In the genomic region with DNA sequence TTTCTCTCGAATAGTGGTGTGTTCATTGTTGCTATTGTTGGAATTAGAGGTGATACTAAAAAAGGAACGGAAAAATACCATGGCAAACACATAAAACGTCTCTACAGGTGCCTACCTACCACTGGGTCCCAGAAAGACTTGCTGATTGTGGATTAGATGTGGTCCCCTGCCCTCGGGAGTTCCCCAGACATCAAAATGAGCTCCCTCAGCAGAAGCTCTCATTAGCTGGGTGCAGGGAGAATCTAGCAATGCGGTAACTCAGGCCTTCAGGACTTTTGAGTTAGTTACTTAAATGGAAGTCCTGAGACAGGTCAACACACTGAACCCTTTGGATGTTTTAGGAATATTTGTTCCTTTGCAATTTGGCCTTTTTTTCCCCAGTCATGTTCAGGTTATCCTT, we compare ENCODE assay signal across 1 cellular context.
TF ChIP-seq lines count a peak whose summit lies in the region.

No MANE protein-coding gene starts in this region.

TF ChIP-seq in HepG2, 621 proteins besides CTCF, POLR2A, EP300 and RAD21:
- TF ChIP-seq, protein P1, sequence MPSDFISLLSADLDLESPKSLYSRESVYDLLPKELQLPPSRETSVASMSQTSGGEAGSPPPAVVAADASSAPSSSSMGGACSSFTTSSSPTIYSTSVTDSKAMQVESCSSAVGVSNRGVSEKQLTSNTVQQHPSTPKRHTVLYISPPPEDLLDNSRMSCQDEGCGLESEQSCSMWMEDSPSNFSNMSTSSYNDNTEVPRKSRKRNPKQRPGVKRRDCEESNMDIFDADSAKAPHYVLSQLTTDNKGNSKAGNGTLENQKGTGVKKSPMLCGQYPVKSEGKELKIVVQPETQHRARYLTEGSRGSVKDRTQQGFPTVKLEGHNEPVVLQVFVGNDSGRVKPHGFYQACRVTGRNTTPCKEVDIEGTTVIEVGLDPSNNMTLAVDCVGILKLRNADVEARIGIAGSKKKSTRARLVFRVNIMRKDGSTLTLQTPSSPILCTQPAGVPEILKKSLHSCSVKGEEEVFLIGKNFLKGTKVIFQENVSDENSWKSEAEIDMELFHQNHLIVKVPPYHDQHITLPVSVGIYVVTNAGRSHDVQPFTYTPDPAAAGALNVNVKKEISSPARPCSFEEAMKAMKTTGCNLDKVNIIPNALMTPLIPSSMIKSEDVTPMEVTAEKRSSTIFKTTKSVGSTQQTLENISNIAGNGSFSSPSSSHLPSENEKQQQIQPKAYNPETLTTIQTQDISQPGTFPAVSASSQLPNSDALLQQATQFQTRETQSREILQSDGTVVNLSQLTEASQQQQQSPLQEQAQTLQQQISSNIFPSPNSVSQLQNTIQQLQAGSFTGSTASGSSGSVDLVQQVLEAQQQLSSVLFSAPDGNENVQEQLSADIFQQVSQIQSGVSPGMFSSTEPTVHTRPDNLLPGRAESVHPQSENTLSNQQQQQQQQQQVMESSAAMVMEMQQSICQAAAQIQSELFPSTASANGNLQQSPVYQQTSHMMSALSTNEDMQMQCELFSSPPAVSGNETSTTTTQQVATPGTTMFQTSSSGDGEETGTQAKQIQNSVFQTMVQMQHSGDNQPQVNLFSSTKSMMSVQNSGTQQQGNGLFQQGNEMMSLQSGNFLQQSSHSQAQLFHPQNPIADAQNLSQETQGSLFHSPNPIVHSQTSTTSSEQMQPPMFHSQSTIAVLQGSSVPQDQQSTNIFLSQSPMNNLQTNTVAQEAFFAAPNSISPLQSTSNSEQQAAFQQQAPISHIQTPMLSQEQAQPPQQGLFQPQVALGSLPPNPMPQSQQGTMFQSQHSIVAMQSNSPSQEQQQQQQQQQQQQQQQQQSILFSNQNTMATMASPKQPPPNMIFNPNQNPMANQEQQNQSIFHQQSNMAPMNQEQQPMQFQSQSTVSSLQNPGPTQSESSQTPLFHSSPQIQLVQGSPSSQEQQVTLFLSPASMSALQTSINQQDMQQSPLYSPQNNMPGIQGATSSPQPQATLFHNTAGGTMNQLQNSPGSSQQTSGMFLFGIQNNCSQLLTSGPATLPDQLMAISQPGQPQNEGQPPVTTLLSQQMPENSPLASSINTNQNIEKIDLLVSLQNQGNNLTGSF (CRISPR knock-in tag; IDR thresholded peaks at IDR 0.05): no peak
- TF ChIP-seq MTF1 (CRISPR knock-in tag; IDR thresholded peaks at IDR 0.05): no peak
- TF ChIP-seq, protein P2, sequence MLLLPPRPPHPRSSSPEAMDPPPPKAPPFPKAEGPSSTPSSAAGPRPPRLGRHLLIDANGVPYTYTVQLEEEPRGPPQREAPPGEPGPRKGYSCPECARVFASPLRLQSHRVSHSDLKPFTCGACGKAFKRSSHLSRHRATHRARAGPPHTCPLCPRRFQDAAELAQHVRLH (CRISPR knock-in tag; IDR thresholded peaks at IDR 0.05; ENCODE audit: borderline replicate concordance, low read depth): no peak
- TF ChIP-seq ZNF780A (CRISPR knock-in tag; IDR thresholded peaks at IDR 0.05): no peak
- no peak for TF ChIP-seq GATAD2A (CRISPR knock-in tag; IDR thresholded peaks at IDR 0.05)
- TF ChIP-seq ZNF253 (CRISPR knock-in tag; IDR thresholded peaks at IDR 0.05; ENCODE audit: borderline replicate concordance): no peak
- TF ChIP-seq, protein P3, sequence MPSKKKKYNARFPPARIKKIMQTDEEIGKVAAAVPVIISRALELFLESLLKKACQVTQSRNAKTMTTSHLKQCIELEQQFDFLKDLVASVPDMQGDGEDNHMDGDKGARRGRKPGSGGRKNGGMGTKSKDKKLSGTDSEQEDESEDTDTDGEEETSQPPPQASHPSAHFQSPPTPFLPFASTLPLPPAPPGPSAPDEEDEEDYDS (CRISPR knock-in tag; IDR thresholded peaks at IDR 0.05): no peak
- no peak for TF ChIP-seq POLR2AphosphoS2 (IDR thresholded peaks at IDR 0.05; ENCODE audit: low read depth, low read length)
- TF ChIP-seq KAT7 (CRISPR knock-in tag; IDR thresholded peaks at IDR 0.05; ENCODE audit: borderline replicate concordance): no peak
- no peak for TF ChIP-seq ZNF546 (CRISPR knock-in tag; conservative IDR thresholded peaks at IDR 0.05)
- no peak for TF ChIP-seq ZNF274 (CRISPR knock-in tag; IDR thresholded peaks at IDR 0.05)
- TF ChIP-seq, protein P4, sequence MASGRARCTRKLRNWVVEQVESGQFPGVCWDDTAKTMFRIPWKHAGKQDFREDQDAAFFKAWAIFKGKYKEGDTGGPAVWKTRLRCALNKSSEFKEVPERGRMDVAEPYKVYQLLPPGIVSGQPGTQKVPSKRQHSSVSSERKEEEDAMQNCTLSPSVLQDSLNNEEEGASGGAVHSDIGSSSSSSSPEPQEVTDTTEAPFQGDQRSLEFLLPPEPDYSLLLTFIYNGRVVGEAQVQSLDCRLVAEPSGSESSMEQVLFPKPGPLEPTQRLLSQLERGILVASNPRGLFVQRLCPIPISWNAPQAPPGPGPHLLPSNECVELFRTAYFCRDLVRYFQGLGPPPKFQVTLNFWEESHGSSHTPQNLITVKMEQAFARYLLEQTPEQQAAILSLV (CRISPR knock-in tag; IDR thresholded peaks at IDR 0.05; ENCODE audit: borderline replicate concordance): no peak
- TF ChIP-seq, protein P5, sequence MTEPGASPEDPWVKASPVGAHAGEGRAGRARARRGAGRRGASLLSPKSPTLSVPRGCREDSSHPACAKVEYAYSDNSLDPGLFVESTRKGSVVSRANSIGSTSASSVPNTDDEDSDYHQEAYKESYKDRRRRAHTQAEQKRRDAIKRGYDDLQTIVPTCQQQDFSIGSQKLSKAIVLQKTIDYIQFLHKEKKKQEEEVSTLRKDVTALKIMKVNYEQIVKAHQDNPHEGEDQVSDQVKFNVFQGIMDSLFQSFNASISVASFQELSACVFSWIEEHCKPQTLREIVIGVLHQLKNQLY (CRISPR knock-in tag; IDR thresholded peaks at IDR 0.05): no peak
- TF ChIP-seq, protein P6, sequence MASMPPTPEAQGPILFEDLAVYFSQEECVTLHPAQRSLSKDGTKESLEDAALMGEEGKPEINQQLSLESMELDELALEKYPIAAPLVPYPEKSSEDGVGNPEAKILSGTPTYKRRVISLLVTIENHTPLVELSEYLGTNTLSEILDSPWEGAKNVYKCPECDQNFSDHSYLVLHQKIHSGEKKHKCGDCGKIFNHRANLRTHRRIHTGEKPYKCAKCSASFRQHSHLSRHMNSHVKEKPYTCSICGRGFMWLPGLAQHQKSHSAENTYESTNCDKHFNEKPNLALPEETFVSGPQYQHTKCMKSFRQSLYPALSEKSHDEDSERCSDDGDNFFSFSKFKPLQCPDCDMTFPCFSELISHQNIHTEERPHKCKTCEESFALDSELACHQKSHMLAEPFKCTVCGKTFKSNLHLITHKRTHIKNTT (CRISPR knock-in tag; IDR thresholded peaks at IDR 0.05): no peak
- TF ChIP-seq, protein P7, sequence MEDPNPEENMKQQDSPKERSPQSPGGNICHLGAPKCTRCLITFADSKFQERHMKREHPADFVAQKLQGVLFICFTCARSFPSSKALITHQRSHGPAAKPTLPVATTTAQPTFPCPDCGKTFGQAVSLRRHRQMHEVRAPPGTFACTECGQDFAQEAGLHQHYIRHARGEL (CRISPR knock-in tag; IDR thresholded peaks at IDR 0.05): no peak
- TF ChIP-seq NPAS2 (CRISPR knock-in tag; IDR thresholded peaks at IDR 0.05; ENCODE audit: borderline replicate concordance): no peak
- no peak for TF ChIP-seq SP1 (IDR thresholded peaks at IDR 0.05)
- no peak for TF ChIP-seq SP1 (CRISPR knock-in tag; IDR thresholded peaks at IDR 0.05)
